Comparison of ENCODE assay signal across 15 cellular contexts in the genomic region with DNA sequence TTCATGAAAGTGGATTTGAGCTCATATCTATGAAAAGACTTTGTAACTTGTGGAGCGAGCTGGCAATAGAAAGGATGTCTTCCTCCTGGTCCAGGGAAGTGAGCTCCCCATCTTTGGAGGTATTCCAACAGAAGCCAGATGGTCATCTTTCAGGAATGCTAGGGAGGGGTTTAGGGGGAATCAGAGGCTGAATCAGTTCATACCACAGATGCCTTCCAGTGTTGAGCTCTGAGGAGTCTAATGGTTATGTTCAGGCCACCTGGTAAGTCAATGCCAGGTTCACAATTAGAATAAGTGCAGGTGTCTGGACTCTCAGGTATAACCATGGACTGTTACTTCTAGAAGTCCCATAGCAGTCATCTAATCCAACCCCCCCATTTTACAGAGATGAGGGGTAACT.
DNase-seq lines count a peak whose midpoint lies in the region; ATAC-seq and TF ChIP-seq lines count a peak whose summit lies in the region.
"Had no signal": no experiment of that assay in that cellular context is flagged by ENCODE, and none has a peak within 500 bp of the region (broad histone marks: within the 10 kb centered on the region; RNA-seq: fewer than 3 reads in every experiment).

No MANE protein-coding gene starts in this region.

- H3K4me1 Mint-ChIP-seq in activated T-helper 17 cell treated with anti-CD3 and anti-CD28 coated beads, Interleukin-2, amount 50 U/mL, for 72 hours, result no peaks in the 10 kb centered on the region
- H3K4me1 Mint-ChIP-seq: activated naive CD8-positive, alpha-beta T cell treated with anti-CD3 and anti-CD28 coated beads, Interleukin-2, amount 50 U/mL, for 24 hours had no signal

- H3K27me3 Mint-ChIP-seq in activated T-helper 17 cell treated with anti-CD3 and anti-CD28 coated beads, Interleukin-2, amount 50 U/mL, for 72 hours, result peaks cover 13% of the 10 kb centered on the region

- H3K4me2 ChIP-seq in IMR-90 (ENCODE audit: low read depth, low read length), result peak overlapping the region; percentile 79
- no peak overlapping the region for H3K4me2 ChIP-seq in mesendoderm (ENCODE audit: low read length)

- no peaks in the 10 kb centered on the region for H3K79me2 ChIP-seq in mesendoderm (ENCODE audit: control insufficient read depth, insufficient read depth, low read length)

- BruUV-seq in IMR-90 (replicated peaks; lab: Mats Ljungman, UMichigan), result no TSS peak

- no peak for TF ChIP-seq RAD21 in IMR-90 (IDR thresholded peaks at IDR 0.05; ENCODE audit: low read length)

- POLR2A ChIA-PET in IMR-90 (lab: Charles Lee; ENCODE audit: unreplicated experiment), result interaction anchor here (0.5 kb wide), 1 partner anchor 10 kb away, joined by 3 read pairs; no protein-coding TSS in a partner anchor

- TF ChIP-seq CTCF in AG10803 (conservative IDR thresholded peaks at IDR 0.05; ENCODE audit: low read length), result no peak
- TF ChIP-seq CTCF in IMR-90 (conservative IDR thresholded peaks at IDR 0.05; ENCODE audit: low read depth, low read length), result no peak
- no peak for TF ChIP-seq CTCF in brain microvascular endothelial cell (IDR thresholded peaks at IDR 0.05; ENCODE audit: low read depth, low read length, missing control alignments)

- H3K36me3 ChIP-seq in IMR-90 (ENCODE audit: control insufficient read depth, insufficient read depth, low read length), result no peaks in the 10 kb centered on the region
- no peaks in the 10 kb centered on the region for H3K36me3 ChIP-seq in brain microvascular endothelial cell (replicated peaks)
- no peaks in the 10 kb centered on the region for H3K36me3 ChIP-seq in mesendoderm (ENCODE audit: control insufficient read depth, insufficient read depth, low read length)
- no peaks in the 10 kb centered on the region for H3K36me3 ChIP-seq in effector memory CD4-positive, alpha-beta T cell (ENCODE audit: control insufficient read depth, insufficient read depth, low read length)
- H3K36me3 ChIP-seq: esophagus muscularis mucosa, lower lobe of right lung had no signal

- peak overlapping the region; percentile 98 for H2BK20ac ChIP-seq in IMR-90 (ENCODE audit: low read depth, low read length)

- H3K56ac ChIP-seq in IMR-90 (ENCODE audit: extremely low read depth, insufficient read depth, low read length), result peak overlapping the region; percentile 92
- H3K56ac ChIP-seq in mesendoderm (ENCODE audit: low read length), result no peak overlapping the region

- H2BK120ac ChIP-seq in IMR-90 (ENCODE audit: low read depth, low read length), result peak overlapping the region; percentile 100
- H2BK120ac ChIP-seq in mesendoderm (ENCODE audit: low read depth, low read length), result no peak overlapping the region

- H2BK5ac ChIP-seq in IMR-90 (ENCODE audit: low read depth, low read length, poor library complexity, severe bottlenecking) (peak overlapping the region; percentile 99), mesendoderm (ENCODE audit: low read length) (no peak overlapping the region)

- H2AK5ac ChIP-seq in IMR-90 (ENCODE audit: low read depth, low read length) (peak overlapping the region; percentile 98), mesendoderm (ENCODE audit: low read length) (no peak overlapping the region)

- no peak overlapping the region for H3K4me3 Mint-ChIP-seq in activated T-helper 17 cell treated with anti-CD3 and anti-CD28 coated beads, Interleukin-2, amount 50 U/mL, for 72 hours
- H3K4me3 Mint-ChIP-seq: activated CD8-positive, alpha-beta T cell treated with anti-CD3 and anti-CD28 coated beads, Interleukin-2, amount 10 ng/mL, durations not matched to agents 7 days and 5 days; activated naive CD8-positive, alpha-beta T cell treated with anti-CD3 and anti-CD28 coated beads, Interleukin-2, amount 50 U/mL, for 24 hours; CD8-positive, alpha-beta T cell had no signal

- H3K9me3 Mint-ChIP-seq in activated T-helper 17 cell treated with anti-CD3 and anti-CD28 coated beads, Interleukin-2, amount 50 U/mL, for 72 hours, result peaks cover 7% of the 10 kb centered on the region

- H3K14ac ChIP-seq in IMR-90 (replicated peaks; ENCODE audit: low read depth, low read length), result peak overlapping the region; percentile 86

- TF ChIP-seq POLR2A in IMR-90 (IDR thresholded peaks at IDR 0.05; ENCODE audit: low read depth, low read length), result no peak
- no peak for TF ChIP-seq POLR2A in GM18505 (IDR thresholded peaks at IDR 0.05; ENCODE audit: borderline replicate concordance, extremely low read depth, insufficient read depth, insufficient read length)

- no peaks in the 10 kb centered on the region for H3K36me3 Mint-ChIP-seq in activated T-helper 17 cell treated with anti-CD3 and anti-CD28 coated beads, Interleukin-2, amount 50 U/mL, for 72 hours (ENCODE audit: low read depth)
- H3K36me3 Mint-ChIP-seq: CD8-positive, alpha-beta T cell had no signal

- ATAC-seq in IMR-90 (ENCODE audit: low read depth) (peak; percentile 69), GM18505 (IDR thresholded peaks at IDR 0.05; ENCODE audit: unreplicated experiment) (no peak)
- ATAC-seq in activated T-helper 17 cell treated with anti-CD3 and anti-CD28 coated beads, Interleukin-2, amount 50 U/mL, for 72 hours (replicated peaks), result no peak
- ATAC-seq: activated CD8-positive, alpha-beta T cell treated with anti-CD3 and anti-CD28 coated beads, Interleukin-2, amount 10 ng/mL, durations not matched to agents 7 days and 5 days; activated naive CD8-positive, alpha-beta T cell treated with anti-CD3 and anti-CD28 coated beads, Interleukin-2, amount 50 U/mL, for 24 hours; CD8-positive, alpha-beta T cell; lower lobe of right lung had no signal

- H2BK15ac ChIP-seq in IMR-90 (ENCODE audit: low read depth, low read length), result peak overlapping the region; percentile 90; the same call in 2 of the 3 replicates
- H2BK15ac ChIP-seq in mesendoderm (replicated peaks; ENCODE audit: low read depth), result no peak overlapping the region

- peaks cover 21% of the 10 kb centered on the region for H3K9me1 ChIP-seq in IMR-90 (ENCODE audit: insufficient read depth, low read length)

- no CpG with 5 or more reads among the region's 1 CpG for WGBS in IMR-90 (ENCODE audit: extremely low coverage in 2 of 2, insufficient read length in 1 of 2), 2 experiments
- WGBS in mesendoderm (ENCODE audit: extremely low coverage, insufficient coverage, low lambda C conversion rate), result no CpG with 5 or more reads among the region's 1 CpG

- H2AFZ ChIP-seq in IMR-90 (replicated peaks; ENCODE audit: low read length, poor library complexity), result peak overlapping the region; percentile 75

- peak overlapping the region; percentile 97 for H4K5ac ChIP-seq in IMR-90 (ENCODE audit: low read depth, low read length)
- no peak overlapping the region for H4K5ac ChIP-seq in mesendoderm (ENCODE audit: low read length)

- H3K18ac ChIP-seq in IMR-90 (ENCODE audit: low read depth, low read length), result peak overlapping the region; percentile 97
- no peak overlapping the region for H3K18ac ChIP-seq in mesendoderm (ENCODE audit: low read length)

- H4K91ac ChIP-seq in IMR-90 (ENCODE audit: insufficient read depth, low read depth, low read length), result peak overlapping the region; percentile 100

- peaks cover 41% of the 10 kb centered on the region for H3K4me1 ChIP-seq in IMR-90 (ENCODE audit: control insufficient read depth, insufficient read depth, low read length)
- H3K4me1 ChIP-seq in mesendoderm (ENCODE audit: control insufficient read depth, low read depth, low read length), result peaks cover 6% of the 10 kb centered on the region
- H3K4me1 ChIP-seq in effector memory CD4-positive, alpha-beta T cell (ENCODE audit: control insufficient read depth, insufficient read depth, low read length, poor library complexity, severe bottlenecking), result no peaks in the 10 kb centered on the region
- H3K4me1 ChIP-seq: lower lobe of right lung had no signal

- peak overlapping the region; percentile 93 for H2AK9ac ChIP-seq in IMR-90 (replicated peaks; ENCODE audit: low read depth, low read length, poor library complexity)

- CTCF ChIA-PET in IMR-90 (lab: Yijun Ruan, JAX), result no interaction called here

- DNase-seq in AG10803 (ENCODE audit: low read depth) (peak; percentile 97), IMR-90 (peak; percentile 94), brain microvascular endothelial cell (peak; percentile 72), mesendoderm (peak; percentile 66), iPS-NIHi11 (ENCODE audit: low spot score) (no peak)
- DNase-seq in effector memory CD4-positive, alpha-beta T cell, result no peak
- DNase-seq: activated CD8-positive, alpha-beta T cell treated with anti-CD3 and anti-CD28 coated beads, Interleukin-2, amount 10 ng/mL, durations not matched to agents 7 days and 5 days; activated naive CD8-positive, alpha-beta T cell treated with anti-CD3 and anti-CD28 coated beads, Interleukin-2, amount 50 U/mL, for 24 hours; CD8-positive, alpha-beta T cell; lower lobe of right lung; NCI-H524; substantia nigra had no signal

- H3K79me1 ChIP-seq in IMR-90 (ENCODE audit: low read depth in 1 of 2, low read length in 2 of 2) (no peaks in the 10 kb centered on the region), mesendoderm (ENCODE audit: low read length) (no peaks in the 10 kb centered on the region)

- H3K27me3 ChIP-seq in IMR-90 (ENCODE audit: control insufficient read depth, insufficient read depth, low read length) (no peaks in the 10 kb centered on the region), brain microvascular endothelial cell (replicated peaks) (no peaks in the 10 kb centered on the region), mesendoderm (ENCODE audit: insufficient read depth, low read length, poor library complexity) (no peaks in the 10 kb centered on the region)
- H3K27me3 ChIP-seq in effector memory CD4-positive, alpha-beta T cell (replicated peaks; ENCODE audit: control insufficient read depth, insufficient read depth, low read length, poor library complexity, severe bottlenecking), result no peaks in the 10 kb centered on the region

- intact Hi-C loops in IMR-90 (cut with micrococcal nuclease), result loop anchor here (2.0 kb wide), 1 partner anchor 105 kb away; no protein-coding TSS in a partner anchor

- H3K23ac ChIP-seq in IMR-90 (ENCODE audit: low read depth, low read length), result peak overlapping the region; percentile 81
- no peak overlapping the region for H3K23ac ChIP-seq in mesendoderm (ENCODE audit: low read length)

- peak overlapping the region; percentile 53 for H3K4me3 ChIP-seq in AG10803 (ENCODE audit: low read length)
- H3K4me3 ChIP-seq in IMR-90 (ENCODE audit: insufficient read depth, low read depth, low read length), result no peak overlapping the region
- H3K4me3 ChIP-seq in brain microvascular endothelial cell (ENCODE audit: low read depth, low read length), result no peak overlapping the region
- no peak overlapping the region for H3K4me3 ChIP-seq in mesendoderm (ENCODE audit: low read length)
- no peak overlapping the region for H3K4me3 ChIP-seq in effector memory CD4-positive, alpha-beta T cell (ENCODE audit: insufficient read depth, low read depth, low read length, poor library complexity, severe bottlenecking)
- H3K4me3 ChIP-seq: esophagus muscularis mucosa, lower lobe of right lung had no signal

- H3K9ac ChIP-seq in IMR-90 (ENCODE audit: low read depth, low read length) (peak overlapping the region; percentile 70), mesendoderm (ENCODE audit: low read length) (no peak overlapping the region)

- dilution Hi-C loops in IMR-90 (cut with HindIII; ENCODE audit: low sequenced_read_pairs, unreplicated experiment), result no loop called here

- H3K4ac ChIP-seq in IMR-90 (ENCODE audit: low read depth, low read length) (peak overlapping the region; percentile 99), mesendoderm (ENCODE audit: low read depth, low read length) (no peak overlapping the region)

- no peaks in the 10 kb centered on the region for H3K9me3 ChIP-seq in IMR-90 (ENCODE audit: control insufficient read depth, insufficient read depth, low read length)
- H3K9me3 ChIP-seq in effector memory CD4-positive, alpha-beta T cell (ENCODE audit: control insufficient read depth, low read length), result no peaks in the 10 kb centered on the region
- H3K9me3 ChIP-seq: lower lobe of right lung had no signal

- peak overlapping the region; percentile 99 for H3K27ac ChIP-seq in IMR-90 (ENCODE audit: insufficient read depth, low read length)
- peak overlapping the region; percentile 64 for H3K27ac ChIP-seq in brain microvascular endothelial cell
- no peak overlapping the region for H3K27ac ChIP-seq in mesendoderm (ENCODE audit: low read depth, low read length)
- no peak overlapping the region for H3K27ac ChIP-seq in effector memory CD4-positive, alpha-beta T cell (ENCODE audit: insufficient read depth, low read length, poor library complexity, severe bottlenecking)
- H3K27ac ChIP-seq: esophagus muscularis mucosa, lower lobe of right lung had no signal

- in situ Hi-C loops in IMR-90 (cut with MboI; ENCODE audit: low sequenced_read_pairs) (no loop called here), brain microvascular endothelial cell (cut with HindIII; ENCODE audit: low pct_ligation_motif_present, low sequenced_read_pairs) (no loop called here)

- no peak overlapping the region for H3K27ac Mint-ChIP-seq in activated T-helper 17 cell treated with anti-CD3 and anti-CD28 coated beads, Interleukin-2, amount 50 U/mL, for 72 hours
- H3K27ac Mint-ChIP-seq: activated CD8-positive, alpha-beta T cell treated with anti-CD3 and anti-CD28 coated beads, Interleukin-2, amount 10 ng/mL, durations not matched to agents 7 days and 5 days; activated naive CD8-positive, alpha-beta T cell treated with anti-CD3 and anti-CD28 coated beads, Interleukin-2, amount 50 U/mL, for 24 hours; CD8-positive, alpha-beta T cell had no signal

- no peaks in the 10 kb centered on the region for H4K20me1 ChIP-seq in IMR-90 (ENCODE audit: insufficient read depth, low read length)

- H4K8ac ChIP-seq in IMR-90 (ENCODE audit: low read depth in 2 of 2, low read length in 2 of 2) (peak overlapping the region; percentile 93 to 98), mesendoderm (ENCODE audit: low read depth, low read length) (no peak overlapping the region)

Comparison
In these comparisons a context has a peak if more than half of its experiments do, and no peak if none do; other contexts are left out.
1. DNase-seq: peak in AG10803 (single experiment), IMR-90 (single experiment), brain microvascular endothelial cell (single experiment) and mesendoderm (single experiment); none in effector memory CD4-positive, alpha-beta T cell (0 of 3) and iPS-NIHi11 (single experiment).
2. H3K27ac ChIP-seq: peak in IMR-90 (single experiment) and brain microvascular endothelial cell (single experiment); none in mesendoderm (single experiment) and effector memory CD4-positive, alpha-beta T cell (single experiment).